In the genomic region with DNA sequence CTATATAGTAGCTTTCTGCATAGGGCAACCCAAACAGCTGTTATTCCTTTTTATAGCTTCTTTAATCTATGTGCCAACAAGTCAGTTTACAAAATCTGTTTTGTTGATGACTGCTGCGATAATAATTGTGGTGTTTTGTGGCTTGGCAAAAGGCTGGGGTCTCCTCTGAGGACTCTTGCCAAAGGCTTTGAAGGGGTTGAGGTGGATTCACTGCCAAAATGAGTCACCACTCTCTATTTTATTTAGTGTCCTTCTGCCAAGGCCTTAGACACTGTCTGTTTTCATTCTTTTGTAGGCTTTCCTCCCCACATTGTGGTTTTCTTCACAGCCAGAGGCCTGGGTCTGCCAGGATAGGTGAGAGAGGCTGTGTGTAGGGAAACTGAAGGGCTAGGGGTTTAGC, we compare ENCODE assay signal across 1 cellular context.
TF ChIP-seq lines count a peak whose summit lies in the region.

No MANE protein-coding gene starts in this region.

TF ChIP-seq in HEK293, 187 proteins besides CTCF, POLR2A, EP300 and RAD21 (continued from another document):
- no peak for TF ChIP-seq ZNF114 (tag by site-specific recombination; IDR thresholded peaks at IDR 0.05)
- TF ChIP-seq ZNF560 (tag by site-specific recombination; IDR thresholded peaks at IDR 0.05; ENCODE audit: borderline replicate concordance), result no peak
- peak; percentile 76 for TF ChIP-seq ZNF843 (tag by site-specific recombination; IDR thresholded peaks at IDR 0.05)
- TF ChIP-seq ZNF660 (tag by site-specific recombination; IDR thresholded peaks at IDR 0.05), result peak; percentile 72
- TF ChIP-seq ZNF830 (tag by site-specific recombination; IDR thresholded peaks at IDR 0.05; ENCODE audit: low read depth), result no peak
- TF ChIP-seq ZNF302 (tag by site-specific recombination; IDR thresholded peaks at IDR 0.05; ENCODE audit: low read depth), result no peak
- TF ChIP-seq ZNF19 (tag by site-specific recombination; IDR thresholded peaks at IDR 0.05; ENCODE audit: low read depth), result no peak
- TF ChIP-seq PRDM1 (tag by site-specific recombination; IDR thresholded peaks at IDR 0.05), result peak; percentile 57; the same call in 1 of the 2 replicates
- no peak for TF ChIP-seq KLF10 (tag by site-specific recombination; IDR thresholded peaks at IDR 0.05)
- TF ChIP-seq, protein P1, sequence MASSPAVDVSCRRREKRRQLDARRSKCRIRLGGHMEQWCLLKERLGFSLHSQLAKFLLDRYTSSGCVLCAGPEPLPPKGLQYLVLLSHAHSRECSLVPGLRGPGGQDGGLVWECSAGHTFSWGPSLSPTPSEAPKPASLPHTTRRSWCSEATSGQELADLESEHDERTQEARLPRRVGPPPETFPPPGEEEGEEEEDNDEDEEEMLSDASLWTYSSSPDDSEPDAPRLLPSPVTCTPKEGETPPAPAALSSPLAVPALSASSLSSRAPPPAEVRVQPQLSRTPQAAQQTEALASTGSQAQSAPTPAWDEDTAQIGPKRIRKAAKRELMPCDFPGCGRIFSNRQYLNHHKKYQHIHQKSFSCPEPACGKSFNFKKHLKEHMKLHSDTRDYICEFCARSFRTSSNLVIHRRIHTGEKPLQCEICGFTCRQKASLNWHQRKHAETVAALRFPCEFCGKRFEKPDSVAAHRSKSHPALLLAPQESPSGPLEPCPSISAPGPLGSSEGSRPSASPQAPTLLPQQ (tag by site-specific recombination; IDR thresholded peaks at IDR 0.05), result peak; percentile 56
